ENCODE assay signal across 36 cellular contexts in genomic region chr4:184933311-184933710, GRCh38.
"Had no signal": no experiment of that assay in that cellular context is flagged by ENCODE, and none has a peak within 500 bp of the region (broad histone marks: within the 10 kb centered on the region; RNA-seq: fewer than 3 reads in every experiment).

No MANE protein-coding gene starts in this region.

- H3K4me3 Mint-ChIP-seq: activated B cell treated with CpG ODN at 0.5 μM for 24 hours; activated CD4-positive, alpha-beta memory T cell treated with anti-CD3 and anti-CD28 coated beads for 36 hours; activated CD4-positive, alpha-beta T cell treated with anti-CD3 and anti-CD28 coated beads, Interleukin-2, amount 10 ng/mL, durations not matched to agents 24 days and 14 days; activated CD8-positive, alpha-beta T cell treated with anti-CD3 and anti-CD28 coated beads for 36 hours; activated naive CD4-positive, alpha-beta T cell treated with anti-CD3 and anti-CD28 coated beads for 36 hours; activated naive CD8-positive, alpha-beta T cell treated with anti-CD3 and anti-CD28 coated beads, Interleukin-2, amount 10 ng/mL, durations not matched to agents 7 days and 5 days; activated naive CD8-positive, alpha-beta T cell treated with anti-CD3 and anti-CD28 coated beads, Interleukin-2, amount 50 U/mL, for 24 hours; activated T-cell treated with anti-CD3 and anti-CD28 coated beads, Interleukin-2, amount 50 U/mL, for 4 hours; activated T-cell treated with anti-CD3 and anti-CD28 coated beads, Interleukin-2, amount 50 U/mL, for 72 hours; activated T-helper 1 cell treated with anti-CD3 and anti-CD28 coated beads, Interleukin-12 subunit alpha, Interleukin-12 subunit beta, Interleukin-2, Interleukin-4 antibody, amounts not matched to agents 30 ng/mL and 10 ng/mL and 1 ng/mL, durations not matched to agents 14 hours and 24 hours and 36 hours; activated T-helper 17 cell treated with anti-CD3 and anti-CD28 coated beads, Interleukin-2, amount 50 U/mL, for 72 hours; brain; central memory CD8-positive, alpha-beta T cell; T-helper 2 cell treated with Interferon-gamma antibody and Interleukin-4, amounts not matched to agents 5 μg/mL and 100 μg/mL, for 36 hours had no signal

- H3K4me1 Mint-ChIP-seq: activated B cell treated with CpG ODN at 0.5 μM for 24 hours; activated naive CD8-positive, alpha-beta T cell treated with anti-CD3 and anti-CD28 coated beads, Interleukin-2, amount 50 U/mL, for 24 hours; activated T-helper 17 cell treated with anti-CD3 and anti-CD28 coated beads, Interleukin-2, amount 50 U/mL, for 72 hours; central memory CD8-positive, alpha-beta T cell had no signal

- H3K4me1 ChIP-seq: ascending aorta had no signal

- DNase-seq: activated B cell treated with CpG ODN at 0.5 μM for 24 hours; activated CD4-positive, alpha-beta memory T cell treated with anti-CD3 and anti-CD28 coated beads for 36 hours; activated CD4-positive, alpha-beta T cell treated with anti-CD3 and anti-CD28 coated beads for 4 hours; activated CD4-positive, alpha-beta T cell treated with anti-CD3 and anti-CD28 coated beads, Interleukin-2, amount 10 ng/mL, durations not matched to agents 24 days and 14 days; activated CD4-positive, alpha-beta T cell treated with anti-CD3 and anti-CD28 coated beads, Interleukin-2, amount 50 U/mL, for 1 hour; activated CD4-positive, alpha-beta T cell treated with anti-CD3 and anti-CD28 coated beads, Interleukin-2, amount 50 U/mL, for 4 hours; activated CD4-positive, CD25-positive, alpha-beta regulatory T cell treated with anti-CD3 and anti-CD28 coated beads, Interleukin-2, amount 50 U/mL, for 72 hours; activated CD8-positive, alpha-beta memory T cell treated with anti-CD3 and anti-CD28 coated beads, Interleukin-2, amount 50 U/mL, for 4 hours; activated CD8-positive, alpha-beta T cell treated with anti-CD3 and anti-CD28 coated beads for 36 hours; activated effector memory CD4-positive, alpha-beta T cell treated with anti-CD3 and anti-CD28 coated beads, Interleukin-2, amount 50 U/mL, for 16 hours; activated gamma-delta T cell treated with Interleukin-2 at 50 U/mL for 16 hours; activated naive CD4-positive, alpha-beta T cell; activated naive CD4-positive, alpha-beta T cell treated with anti-CD3 and anti-CD28 coated beads for 36 hours; activated naive CD4-positive, alpha-beta T cell treated with anti-CD3 and anti-CD28 coated beads, Interleukin-2, amount 50 U/mL, for 16 hours; activated naive CD8-positive, alpha-beta T cell treated with anti-CD3 and anti-CD28 coated beads, Interleukin-2, amount 10 ng/mL, durations not matched to agents 7 days and 5 days; activated naive CD8-positive, alpha-beta T cell treated with anti-CD3 and anti-CD28 coated beads, Interleukin-2, amount 50 U/mL, for 24 hours; activated T-cell treated with anti-CD3 and anti-CD28 coated beads for 4 hours; activated T-cell treated with anti-CD3 and anti-CD28 coated beads, Interleukin-2, amount 50 U/mL, for 1 hour; activated T-cell treated with anti-CD3 and anti-CD28 coated beads, Interleukin-2, amount 50 U/mL, for 4 hours; activated T-cell treated with anti-CD3 and anti-CD28 coated beads, Interleukin-2, amount 50 U/mL, for 72 hours; anterior cingulate cortex; caudate nucleus; SW 1271; T-helper 1 cell; T-helper 2 cell; T-helper 9 cell had no signal

- H3K27me3 ChIP-seq: ascending aorta, cardiac muscle cell had no signal

- H3K9me3 ChIP-seq: ascending aorta had no signal

- H3K27ac Mint-ChIP-seq: activated B cell treated with CpG ODN at 0.5 μM for 24 hours; activated CD4-positive, alpha-beta memory T cell treated with anti-CD3 and anti-CD28 coated beads for 36 hours; activated CD4-positive, alpha-beta T cell treated with anti-CD3 and anti-CD28 coated beads, Interleukin-2, amount 10 ng/mL, durations not matched to agents 24 days and 14 days; activated CD8-positive, alpha-beta T cell treated with anti-CD3 and anti-CD28 coated beads for 36 hours; activated naive CD4-positive, alpha-beta T cell treated with anti-CD3 and anti-CD28 coated beads for 36 hours; activated naive CD4-positive, alpha-beta T cell treated with anti-CD3 and anti-CD28 coated beads, Interleukin-2, amount 50 U/mL, for 72 hours; activated naive CD8-positive, alpha-beta T cell treated with anti-CD3 and anti-CD28 coated beads, Interleukin-2, amount 10 ng/mL, durations not matched to agents 7 days and 5 days; activated naive CD8-positive, alpha-beta T cell treated with anti-CD3 and anti-CD28 coated beads, Interleukin-2, amount 50 U/mL, for 24 hours; activated T-cell treated with anti-CD3 and anti-CD28 coated beads, Interleukin-2, amount 50 U/mL, for 72 hours; activated T-helper 1 cell treated with anti-CD3 and anti-CD28 coated beads, Interleukin-12 subunit alpha, Interleukin-12 subunit beta, Interleukin-2, Interleukin-4 antibody, amounts not matched to agents 30 ng/mL and 10 ng/mL and 1 ng/mL, durations not matched to agents 14 hours and 24 hours and 36 hours; activated T-helper 17 cell treated with anti-CD3 and anti-CD28 coated beads, Interleukin-2, amount 50 U/mL, for 72 hours; T-helper 1 cell treated with Interleukin-12 subunit alpha and Interleukin-12 subunit beta and Interleukin-4 antibody, amounts not matched to agents 30 μg/mL and 1 μg/mL, for 36 hours; T-helper 2 cell treated with Interferon-gamma antibody and Interleukin-4, amounts not matched to agents 5 μg/mL and 100 μg/mL, for 36 hours had no signal

- H3K36me3 Mint-ChIP-seq: activated CD4-positive, alpha-beta memory T cell treated with anti-CD3 and anti-CD28 coated beads for 36 hours; activated naive CD8-positive, alpha-beta T cell treated with anti-CD3 and anti-CD28 coated beads, Interleukin-2, amount 10 ng/mL, durations not matched to agents 7 days and 5 days; brain had no signal

- H3K36me3 ChIP-seq: ascending aorta, cardiac muscle cell had no signal

- H3K9me3 Mint-ChIP-seq: activated CD8-positive, alpha-beta T cell treated with anti-CD3 and anti-CD28 coated beads for 36 hours had no signal

- H3K4me3 ChIP-seq: ascending aorta, cardiac muscle cell had no signal

- H3K27ac ChIP-seq: ascending aorta, cardiac muscle cell, VCaP had no signal
